10 cellular contexts compared by ENCODE assay signal in the genomic region with DNA sequence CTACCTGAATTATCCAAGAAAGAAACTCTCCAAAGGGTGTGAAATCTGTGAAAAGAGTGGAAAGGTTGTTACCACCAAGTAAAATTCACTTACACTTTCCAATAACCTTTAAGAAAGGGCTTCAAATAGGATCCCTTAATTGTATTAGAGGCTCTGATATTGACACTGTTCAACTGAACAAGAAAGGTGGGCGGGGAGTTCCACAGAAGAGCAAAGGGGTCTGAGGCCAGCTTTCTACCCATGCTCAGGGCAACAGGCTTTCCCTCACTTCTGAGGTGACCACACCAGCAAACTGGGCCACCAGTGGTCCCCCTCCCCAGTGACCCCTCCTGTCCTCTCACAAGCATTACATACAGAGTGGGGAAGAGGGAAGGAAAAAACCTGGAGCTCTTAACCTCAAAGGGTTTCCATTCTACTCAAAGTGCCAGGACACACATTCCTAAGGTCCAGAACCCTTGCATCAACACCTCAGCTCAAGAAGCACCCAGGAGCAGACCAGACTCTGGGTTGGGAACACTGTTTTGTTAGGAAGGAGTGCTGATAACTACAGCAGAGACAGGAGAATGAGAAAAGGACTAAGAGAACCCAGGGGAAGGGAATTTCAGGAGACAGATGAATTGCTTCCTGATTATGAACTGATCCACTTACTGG.
DNase-seq lines count a peak whose midpoint lies in the region; ATAC-seq and TF ChIP-seq lines count a peak whose summit lies in the region.
"Had no signal": no experiment of that assay in that cellular context is flagged by ENCODE, and none has a peak within 500 bp of the region (broad histone marks: within the 10 kb centered on the region; RNA-seq: fewer than 3 reads in every experiment).

No MANE protein-coding gene starts in this region.

- H3K36me3 Mint-ChIP-seq in activated naive CD4-positive, alpha-beta T cell treated with anti-CD3 and anti-CD28 coated beads, Interleukin-2, amount 50 U/mL, for 24 hours: no peaks in the 10 kb centered on the region
- H3K36me3 Mint-ChIP-seq in chondrocyte (ENCODE audit: low read depth): no peaks in the 10 kb centered on the region

- no peaks in the 10 kb centered on the region for H3K27me3 ChIP-seq in thymus (ENCODE audit: control insufficient read depth, insufficient read depth)

- 0% methylated on average over 1 of the region's 1 CpG; no CpG with 5 or more reads in 1 of the 2 experiments for WGBS in mesodermal cell (ENCODE audit: insufficient coverage in 2 of 2), 2 experiments
- WGBS in thymus: 41% methylated on average over 1 of the region's 1 CpG

- TF ChIP-seq CTCF in chondrocyte (IDR thresholded peaks at IDR 0.05): no peak

- peaks cover 15% of the 10 kb centered on the region for H3K36me3 ChIP-seq in mesodermal cell (ENCODE audit: control insufficient read depth, insufficient read depth, low read length)
- H3K36me3 ChIP-seq in thymus (ENCODE audit: control insufficient read depth, insufficient read depth): no peaks in the 10 kb centered on the region

- H3K27ac ChIP-seq in mesodermal cell (ENCODE audit: low read depth, low read length, severe bottlenecking) (peak overlapping the region; percentile 85), thymus (ENCODE audit: low read depth) (peak overlapping the region; percentile 36)
- H3K27ac ChIP-seq: SK-N-MC had no signal

- H3K4me1 Mint-ChIP-seq in activated naive CD4-positive, alpha-beta T cell treated with anti-CD3 and anti-CD28 coated beads, Interleukin-2, amount 50 U/mL, for 24 hours: peaks cover 14% of the 10 kb centered on the region
- H3K4me1 Mint-ChIP-seq in chondrocyte (ENCODE audit: low read depth): peaks cover 54% of the 10 kb centered on the region

- peak overlapping the region; percentile 52 for H3K27ac Mint-ChIP-seq in activated naive CD4-positive, alpha-beta T cell treated with anti-CD3 and anti-CD28 coated beads, Interleukin-2, amount 50 U/mL, for 24 hours
- H3K27ac Mint-ChIP-seq in chondrocyte (ENCODE audit: unreplicated experiment): peak overlapping the region; percentile 53

- no peak overlapping the region for H3K4me3 Mint-ChIP-seq in activated naive CD4-positive, alpha-beta T cell treated with anti-CD3 and anti-CD28 coated beads, Interleukin-2, amount 50 U/mL, for 24 hours
- no peak overlapping the region for H3K4me3 Mint-ChIP-seq in chondrocyte (ENCODE audit: unreplicated experiment)

- H3K27me3 Mint-ChIP-seq in activated naive CD4-positive, alpha-beta T cell treated with anti-CD3 and anti-CD28 coated beads, Interleukin-2, amount 50 U/mL, for 24 hours: peaks cover 14% of the 10 kb centered on the region
- no peaks in the 10 kb centered on the region for H3K27me3 Mint-ChIP-seq in chondrocyte (ENCODE audit: low read depth)

- no peak for DNase-seq in activated naive CD4-positive, alpha-beta T cell (lab: John Stamatoyannopoulos, UW)
- DNase-seq in chondrocyte (ENCODE audit: low spot score) (no peak), AML-193 (lab: John Stamatoyannopoulos, UW) (no peak)
- DNase-seq: activated CD4-positive, alpha-beta T cell treated with anti-CD3 and anti-CD28 coated beads, Interleukin-2, amount 50 U/mL, for 1 hour had no signal

- no peaks in the 10 kb centered on the region for H3K9me3 Mint-ChIP-seq in activated naive CD4-positive, alpha-beta T cell treated with anti-CD3 and anti-CD28 coated beads, Interleukin-2, amount 50 U/mL, for 24 hours
- no peaks in the 10 kb centered on the region for H3K9me3 Mint-ChIP-seq in chondrocyte (ENCODE audit: low read depth)

- ATAC-seq in GM21515 (IDR thresholded peaks at IDR 0.05; ENCODE audit: unreplicated experiment): no peak
- ATAC-seq in HG02981 (IDR thresholded peaks at IDR 0.05; ENCODE audit: unreplicated experiment): no peak

- H3K4me3 ChIP-seq in mesodermal cell (ENCODE audit: extremely low read depth, insufficient read depth, low read length, poor library complexity, severe bottlenecking): no peak overlapping the region
- no peak overlapping the region for H3K4me3 ChIP-seq in thymus (ENCODE audit: low read length)
- H3K4me3 ChIP-seq: SK-N-MC had no signal

- H3K9me3 ChIP-seq in mesodermal cell (ENCODE audit: control insufficient read depth, low read length): no peaks in the 10 kb centered on the region
- no peaks in the 10 kb centered on the region for H3K9me3 ChIP-seq in thymus (ENCODE audit: control insufficient read depth)

- H3K4me1 ChIP-seq in mesodermal cell (ENCODE audit: control insufficient read depth, insufficient read depth, low read length, poor library complexity, severe bottlenecking): peaks cover 56% of the 10 kb centered on the region
- H3K4me1 ChIP-seq in thymus (ENCODE audit: control insufficient read depth, insufficient read depth, low read length): no peaks in the 10 kb centered on the region
